In genomic region chr12:38720661-38721060, GRCh38 we compare ENCODE assay signal across 20 cellular contexts.
A peak's percentile ranks its signal among the peaks of the same experiment; 100 is the strongest.
DNase-seq lines count a peak whose midpoint lies in the region; ATAC-seq lines count a peak whose summit lies in the region.
"Had no signal": no experiment of that assay in that cellular context is flagged by ENCODE, and none has a peak within 500 bp of the region (broad histone marks: within the 10 kb centered on the region; RNA-seq: fewer than 3 reads in every experiment).

No MANE protein-coding gene starts in this region.

- H2BK5ac ChIP-seq in neuronal stem cell (ENCODE audit: low read length), result no peak overlapping the region

- H3K9me3 Mint-ChIP-seq in stimulated activated memory B cell treated with anti-CD40 and anti-IgM and Interleukin-4, amounts not matched to agents 10 μg/mL and 1 μg/mL and 100 μg/mL, for 72 hours, result peaks cover 10% of the 10 kb centered on the region
- peaks cover 6 to 10% of the 10 kb centered on the region in 2 donors for H3K9me3 Mint-ChIP-seq in activated naive CD4-positive, alpha-beta T cell treated with anti-CD3 and anti-CD28 coated beads, Interleukin-2, amount 50 U/mL, for 72 hours
- H3K9me3 Mint-ChIP-seq in activated T-cell treated with anti-CD3 and anti-CD28 coated beads, Interleukin-2, amount 50 U/mL, for 4 hours, result peaks cover 11% of the 10 kb centered on the region
- H3K9me3 Mint-ChIP-seq: GM23338 had no signal

- H2BK15ac ChIP-seq in neuronal stem cell (ENCODE audit: low read length), result no peak overlapping the region

- H4K8ac ChIP-seq in neuronal stem cell (ENCODE audit: low read depth, low read length), result no peak overlapping the region

- H3K27ac ChIP-seq in neuronal stem cell (replicated peaks; ENCODE audit: low read length), result no peak overlapping the region
- H3K27ac ChIP-seq: A549; BLaER1 treated with 17β-estradiol and CSF1 and Interleukin-3, amounts not matched to agents 10 nM and 100 nM had no signal

- H3K9me3 ChIP-seq in neuronal stem cell (replicated peaks in 1 of 2; ENCODE audit: control insufficient read depth in 2 of 2, insufficient read depth in 1 of 2, low read depth in 1 of 2, low read length in 2 of 2), result no peaks in the 10 kb centered on the region
- H3K9me3 ChIP-seq: BE2C had no signal

- no peaks in the 10 kb centered on the region for H3K27me3 Mint-ChIP-seq in stimulated activated memory B cell treated with anti-CD40 and anti-IgM and Interleukin-4, amounts not matched to agents 10 μg/mL and 1 μg/mL and 100 μg/mL, for 72 hours
- no peaks in the 10 kb centered on the region for H3K27me3 Mint-ChIP-seq in activated T-cell treated with anti-CD3 and anti-CD28 coated beads, Interleukin-2, amount 50 U/mL, for 4 hours (ENCODE audit: low read depth)
- H3K27me3 Mint-ChIP-seq: CD4-positive, alpha-beta T cell; CD8-positive, alpha-beta memory T cell had no signal

- H3K14ac ChIP-seq in neuronal stem cell (ENCODE audit: low read length), result peak overlapping the region; percentile 71

- no peaks in the 10 kb centered on the region for H3K36me3 Mint-ChIP-seq in stimulated activated memory B cell treated with anti-CD40 and anti-IgM and Interleukin-4, amounts not matched to agents 10 μg/mL and 1 μg/mL and 100 μg/mL, for 72 hours
- H3K36me3 Mint-ChIP-seq in activated naive CD4-positive, alpha-beta T cell treated with anti-CD3 and anti-CD28 coated beads, Interleukin-2, amount 50 U/mL, for 72 hours, result no peaks in the 10 kb centered on the region
- peaks cover 8% of the 10 kb centered on the region for H3K36me3 Mint-ChIP-seq in activated T-cell treated with anti-CD3 and anti-CD28 coated beads, Interleukin-2, amount 50 U/mL, for 4 hours (ENCODE audit: insufficient read depth)

- H2AFZ ChIP-seq in neuronal stem cell (ENCODE audit: low read length), result no peak overlapping the region
- H2AFZ ChIP-seq: GM23338 had no signal

- H3K4me1 ChIP-seq in neuronal stem cell (ENCODE audit: control insufficient read depth in 2 of 2, insufficient read depth in 1 of 2, low read depth in 1 of 2, low read length in 2 of 2), result no peaks in the 10 kb centered on the region
- H3K4me1 ChIP-seq: A549, BE2C had no signal

- peak overlapping the region; percentile 1 for H3K23ac ChIP-seq in neuronal stem cell (ENCODE audit: low read depth, low read length, poor library complexity)

- intact Hi-C loops in left ventricle myocardium superior (cut with micrococcal nuclease), result no loop called here
- intact Hi-C loops in cardiac septum (cut with DNase I), result no loop called here

- H2AK5ac ChIP-seq in neuronal stem cell (ENCODE audit: low read depth, low read length), result peak overlapping the region; percentile 28

- no peaks in the 10 kb centered on the region for H3K36me3 ChIP-seq in neuronal stem cell (replicated peaks in 1 of 2; ENCODE audit: control insufficient read depth in 2 of 2, insufficient read depth in 2 of 2, low read length in 2 of 2)

- peak overlapping the region in 1 of 2 donors; percentile 35 for H3K4me3 ChIP-seq in neuronal stem cell (ENCODE audit: low read length in 2 of 2)
- H3K4me3 ChIP-seq: A549; BLaER1 treated with 17β-estradiol and CSF1 and Interleukin-3, amounts not matched to agents 10 nM and 100 nM; GM23338 had no signal

- no peak overlapping the region for H2BK12ac ChIP-seq in neuronal stem cell (ENCODE audit: low read length)

- ATAC-seq in left ventricle myocardium superior, result no peak
- ATAC-seq in stimulated activated memory B cell treated with anti-CD40 and anti-IgM and Interleukin-4, amounts not matched to agents 10 μg/mL and 1 μg/mL and 100 μg/mL, for 72 hours, result peak; percentile 36
- ATAC-seq in activated naive CD4-positive, alpha-beta T cell treated with anti-CD3 and anti-CD28 coated beads, Interleukin-2, amount 50 U/mL, for 72 hours, result no peak
- no peak for ATAC-seq in activated T-cell treated with anti-CD3 and anti-CD28 coated beads, Interleukin-2, amount 50 U/mL, for 4 hours
- ATAC-seq: A549, GM23338, HCT116 had no signal

- no peak overlapping the region for H3K4me2 ChIP-seq in neuronal stem cell (ENCODE audit: insufficient read depth, low read length, poor library complexity, severe bottlenecking)
- H3K4me2 ChIP-seq: A549; BLaER1 treated with 17β-estradiol and CSF1 and Interleukin-3, amounts not matched to agents 10 nM and 100 nM; GM23338 had no signal

- no peak overlapping the region for H3K27ac Mint-ChIP-seq in stimulated activated memory B cell treated with anti-CD40 and anti-IgM and Interleukin-4, amounts not matched to agents 10 μg/mL and 1 μg/mL and 100 μg/mL, for 72 hours
- no peak overlapping the region for H3K27ac Mint-ChIP-seq in activated naive CD4-positive, alpha-beta T cell treated with anti-CD3 and anti-CD28 coated beads, Interleukin-2, amount 50 U/mL, for 72 hours
- H3K27ac Mint-ChIP-seq: CD4-positive, alpha-beta T cell; CD8-positive, alpha-beta memory T cell; GM23338; H9 had no signal

- no peak overlapping the region for H3K18ac ChIP-seq in neuronal stem cell (ENCODE audit: low read length)

- no peaks in the 10 kb centered on the region for H3K27me3 ChIP-seq in neuronal stem cell (ENCODE audit: control insufficient read depth in 3 of 3, insufficient read depth in 3 of 3, low read depth in 1 of 3, low read length in 3 of 3)
- H3K27me3 ChIP-seq: BE2C; BLaER1 treated with 17β-estradiol and CSF1 and Interleukin-3, amounts not matched to agents 10 nM and 100 nM had no signal

- no peak overlapping the region for H4K91ac ChIP-seq in neuronal stem cell (ENCODE audit: low read depth, low read length, poor library complexity)

- H2BK120ac ChIP-seq in neuronal stem cell (ENCODE audit: low read depth, low read length), result no peak overlapping the region

- no CpG with 5 or more reads among the region's 9 CpGs for WGBS in neuronal stem cell (ENCODE audit: extremely low coverage in 2 of 2, insufficient read length in 2 of 2, insufficient replicate concordance in 1 of 2), 2 donors

- peak; percentile 18 for DNase-seq in left ventricle myocardium superior
- DNase-seq in cardiac septum (ENCODE audit: low spot score), result no peak
- no peak for DNase-seq in neuronal stem cell (ENCODE audit: low spot score)
- DNase-seq in activated naive CD4-positive, alpha-beta T cell treated with anti-CD3 and anti-CD28 coated beads, Interleukin-2, amount 50 U/mL, for 72 hours (ENCODE audit: low spot score in 2 of 2), result no peak
- no peak for DNase-seq in activated T-cell treated with anti-CD3 and anti-CD28 coated beads, Interleukin-2, amount 50 U/mL, for 4 hours
- DNase-seq in cerebellum (ENCODE audit: low spot score), result no peak
- DNase-seq: 8988T; ACHN; AML-193; BE2C; CD4-positive, alpha-beta T cell; CD8-positive, alpha-beta memory T cell; DND-41 had no signal

- H3K4me3 Mint-ChIP-seq in stimulated activated memory B cell treated with anti-CD40 and anti-IgM and Interleukin-4, amounts not matched to agents 10 μg/mL and 1 μg/mL and 100 μg/mL, for 72 hours, result no peak overlapping the region
- no peak overlapping the region for H3K4me3 Mint-ChIP-seq in activated T-cell treated with anti-CD3 and anti-CD28 coated beads, Interleukin-2, amount 50 U/mL, for 4 hours
- H3K4me3 Mint-ChIP-seq: CD14-positive monocyte; CD4-positive, alpha-beta T cell; CD8-positive, alpha-beta memory T cell; GM23338; H9 had no signal

- no peak overlapping the region for H3K4ac ChIP-seq in neuronal stem cell (ENCODE audit: low read length)

- H3K4me1 Mint-ChIP-seq in stimulated activated memory B cell treated with anti-CD40 and anti-IgM and Interleukin-4, amounts not matched to agents 10 μg/mL and 1 μg/mL and 100 μg/mL, for 72 hours, result no peaks in the 10 kb centered on the region
- H3K4me1 Mint-ChIP-seq in activated T-cell treated with anti-CD3 and anti-CD28 coated beads, Interleukin-2, amount 50 U/mL, for 4 hours (ENCODE audit: low read depth), result no peaks in the 10 kb centered on the region
- H3K4me1 Mint-ChIP-seq: CD14-positive monocyte; CD8-positive, alpha-beta memory T cell; GM23338; H9 had no signal

- no peak overlapping the region for H3K9ac ChIP-seq in neuronal stem cell (ENCODE audit: low read depth, low read length, poor library complexity)
- H3K9ac ChIP-seq: BLaER1 treated with 17β-estradiol and CSF1 and Interleukin-3, amounts not matched to agents 10 nM and 100 nM had no signal

- H3K79me1 ChIP-seq in neuronal stem cell (ENCODE audit: low read depth, low read length), result no peaks in the 10 kb centered on the region
